25 cellular contexts compared by ENCODE assay signal in the genomic region with DNA sequence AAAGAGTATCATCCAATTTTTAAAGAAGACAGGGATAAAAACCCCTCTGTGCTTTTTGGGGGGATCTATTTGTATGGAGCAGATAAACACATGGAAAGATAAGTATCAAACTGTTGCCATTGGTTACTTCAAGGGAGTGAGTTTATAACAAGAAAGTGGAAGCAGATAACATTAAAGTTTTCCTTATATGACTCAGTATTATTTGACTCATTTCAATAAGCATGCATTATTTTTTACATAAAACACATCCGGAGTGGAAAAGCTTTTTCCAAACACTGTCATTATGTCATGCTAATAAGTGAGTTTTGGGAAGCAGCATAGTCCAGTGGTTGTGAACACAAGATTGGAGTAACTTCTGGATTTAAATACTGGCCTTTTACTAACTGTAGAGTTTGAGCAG.
A peak's percentile ranks its signal among the peaks of the same experiment; 100 is the strongest.
DNase-seq lines count a peak whose midpoint lies in the region; ATAC-seq, FAIRE-seq and TF ChIP-seq lines count a peak whose summit lies in the region.
"Had no signal": no experiment of that assay in that cellular context is flagged by ENCODE, and none has a peak within 500 bp of the region (broad histone marks: within the 10 kb centered on the region; RNA-seq: fewer than 3 reads in every experiment).

No MANE protein-coding gene starts in this region.

- H3K4me1 Mint-ChIP-seq in MCF 10A (ENCODE audit: insufficient read depth, unreplicated experiment): peaks cover 26% of the 10 kb centered on the region

- H3K4me3 ChIP-seq in AG04450 (ENCODE audit: low read depth, low read length) (no peak overlapping the region), bronchial epithelial cell (ENCODE audit: low read depth, low read length) (no peak overlapping the region), coronary artery (no peak overlapping the region), uterus (no peak overlapping the region)
- H3K4me3 ChIP-seq: A549, K562, smooth muscle cell had no signal

- DNase-seq in AG04450 (ENCODE audit: low read depth, low spot score): peak; percentile 54
- peak; percentile 39 for DNase-seq in NCI-H226
- peak; percentile 79 for DNase-seq in bronchial epithelial cell (ENCODE audit: low read depth)
- DNase-seq in foreskin keratinocyte: peak in 1 of 2 donors; percentile 54
- DNase-seq in MCF 10A (ENCODE audit: unreplicated experiment): no peak
- no peak for DNase-seq in DMS153 treated with DMSO at 0.1 percent for 48 hours (lab: John Stamatoyannopoulos, UW; ENCODE audit: unreplicated experiment)
- DNase-seq in coronary artery (ENCODE audit: low spot score): no peak
- DNase-seq in uterus: no peak
- DNase-seq: activated CD4-positive, alpha-beta T cell treated with anti-CD3 and anti-CD28 coated beads, Interleukin-2, amount 50 U/mL, for 1 hour; activated CD8-positive, alpha-beta memory T cell treated with anti-CD3 and anti-CD28 coated beads, Interleukin-2, amount 50 U/mL, for 4 hours; activated effector memory CD4-positive, alpha-beta T cell treated with anti-CD3 and anti-CD28 coated beads, Interleukin-2, amount 50 U/mL, for 16 hours; CD4-positive, CD25-positive, alpha-beta regulatory T cell; central memory CD4-positive, alpha-beta T cell; DMS53; endodermal cell; midbrain; MV-4-11; NCI-H1930; NCI-H446 treated with DMSO at 0.1 percent for 48 hours; stimulated activated CD4-positive, alpha-beta T cell treated with anti-CD3 and anti-CD28 coated beads, Interleukin-4, amount 100 ng/mL, for 24 hours had no signal

- no peaks in the 10 kb centered on the region; the same call in 1 of the 2 replicates for H3K9me3 ChIP-seq in AG04450 (ENCODE audit: control insufficient read depth, insufficient read depth, low read length)
- H3K9me3 ChIP-seq in uterus: no peaks in the 10 kb centered on the region
- H3K9me3 ChIP-seq: A549 had no signal

- POLR2A ChIA-PET in AG04450 (lab: Yijun Ruan, JAX): interaction anchor here (0.6 kb wide), 1 partner anchor 232 kb away, joined by 3 read pairs; no protein-coding TSS in a partner anchor
- POLR2A ChIA-PET in MCF 10A (lab: Yijun Ruan, JAX): interaction anchor here (0.7 to 1.6 kb wide), 2 partner anchors 9 to 10 kb away, joined by 3 read pairs; no protein-coding TSS in a partner anchor

- CTCF ChIA-PET in AG04450 (lab: Charles Lee) (interaction anchor here (0.8 to 1.0 kb wide), 2 partner anchors 205 kb away, joined by 4 to 5 read pairs; no protein-coding TSS in a partner anchor), MCF 10A (lab: Yijun Ruan, JAX) (interaction anchor here (0.6 to 1.1 kb wide), 4 partner anchors 177 to 926 kb away, joined by 3 read pairs; no protein-coding TSS in a partner anchor)

- no peak overlapping the region for H3K4me3 Mint-ChIP-seq in MCF 10A (ENCODE audit: unreplicated experiment)
- H3K4me3 Mint-ChIP-seq: CD4-positive, CD25-positive, alpha-beta regulatory T cell; endodermal cell; nephron had no signal

- H3K36me3 ChIP-seq in bronchial epithelial cell (ENCODE audit: control insufficient read depth, insufficient read depth, low read length): no peaks in the 10 kb centered on the region
- no peaks in the 10 kb centered on the region for H3K36me3 ChIP-seq in uterus

- TF ChIP-seq CTCF in AG04450 (IDR thresholded peaks at IDR 0.05; ENCODE audit: low read depth, low read length): no peak
- no peak for TF ChIP-seq CTCF in bronchial epithelial cell (IDR thresholded peaks at IDR 0.05; ENCODE audit: insufficient read depth, low read length, severe bottlenecking)
- no peak for TF ChIP-seq CTCF in foreskin keratinocyte (conservative IDR thresholded peaks at IDR 0.05)
- no peak for TF ChIP-seq CTCF in MCF 10A (IDR thresholded peaks at IDR 0.05; ENCODE audit: unreplicated experiment)
- TF ChIP-seq CTCF in coronary artery (IDR thresholded peaks at IDR 0.05): no peak
- no peak for TF ChIP-seq CTCF in uterus (IDR thresholded peaks at IDR 0.05)

- no peak overlapping the region for H3K27ac ChIP-seq in AG04450 (ENCODE audit: low read depth, low read length)
- no peak overlapping the region for H3K27ac ChIP-seq in foreskin keratinocyte
- no peak overlapping the region for H3K27ac ChIP-seq in coronary artery
- H3K27ac ChIP-seq in uterus: no peak overlapping the region
- H3K27ac ChIP-seq: A549 had no signal

- H3K27me3 ChIP-seq in AG04450 (ENCODE audit: control insufficient read depth, insufficient read depth, low read length) (no peaks in the 10 kb centered on the region), bronchial epithelial cell (ENCODE audit: control insufficient read depth, insufficient read depth, low read length) (no peaks in the 10 kb centered on the region), foreskin keratinocyte (no peaks in the 10 kb centered on the region), uterus (no peaks in the 10 kb centered on the region)

- H3K4me1 ChIP-seq in foreskin keratinocyte (peaks cover 26% of the 10 kb centered on the region), uterus (no peaks in the 10 kb centered on the region)
- H3K4me1 ChIP-seq: A549 had no signal

- no TSS peak for BruUV-seq in MCF 10A (replicated peaks; lab: Mats Ljungman, UMichigan)

- no peaks in the 10 kb centered on the region for H3K9me3 Mint-ChIP-seq in MCF 10A (ENCODE audit: unreplicated experiment)
- H3K9me3 Mint-ChIP-seq: nephron had no signal

- FAIRE-seq in bronchial epithelial cell (lab: Jason Lieb, UNC): no peak
- FAIRE-seq: A549, frontal cortex, K562 had no signal

- H3K27me3 Mint-ChIP-seq in MCF 10A (ENCODE audit: insufficient read depth, unreplicated experiment): no peaks in the 10 kb centered on the region
- H3K27me3 Mint-ChIP-seq: CD4-positive, CD25-positive, alpha-beta regulatory T cell had no signal

- intact Hi-C loops in MCF 10A (cut with micrococcal nuclease) (no loop called here), uterus (cut with DNase I; ENCODE audit: low total_unique reads) (no loop called here)

- no peaks in the 10 kb centered on the region for H3K36me3 Mint-ChIP-seq in MCF 10A (ENCODE audit: insufficient read depth, unreplicated experiment)

- no peak overlapping the region for H3K27ac Mint-ChIP-seq in MCF 10A (ENCODE audit: low read depth, unreplicated experiment)
- H3K27ac Mint-ChIP-seq: CD4-positive, CD25-positive, alpha-beta regulatory T cell; endodermal cell; nephron had no signal

- no peak for TF ChIP-seq POLR2A in uterus (IDR thresholded peaks at IDR 0.05)

- peak; percentile 80 for ATAC-seq in foreskin keratinocyte
- ATAC-seq: A549, K562 had no signal

Comparison
In these comparisons a context has a peak if more than half of its experiments do, and no peak if none do; other contexts are left out.
1. DNase-seq: peak in AG04450 (single experiment), NCI-H226 (single experiment) and bronchial epithelial cell (single experiment); none in MCF 10A (single experiment), DMS153 treated with DMSO at 0.1 percent for 48 hours (single experiment), coronary artery (single experiment) and uterus (0 of 2).